In genomic region chr13:55583953-55584593, GRCh38 we compare ENCODE assay signal across 1 cellular context.
TF ChIP-seq lines count a peak whose summit lies in the region.

No MANE protein-coding gene starts in this region.

TF ChIP-seq in HepG2, 621 proteins besides CTCF, POLR2A, EP300 and RAD21 (continued from another document):
- TF ChIP-seq TERF1 (CRISPR knock-in tag; IDR thresholded peaks at IDR 0.05): no peak
- no peak for TF ChIP-seq RFX3 (CRISPR knock-in tag; IDR thresholded peaks at IDR 0.05)
- no peak for TF ChIP-seq PAX8 (CRISPR knock-in tag; IDR thresholded peaks at IDR 0.05; ENCODE audit: borderline replicate concordance)
- no peak for TF ChIP-seq ZNF709 (CRISPR knock-in tag; IDR thresholded peaks at IDR 0.05)
- TF ChIP-seq ZNF556 (CRISPR knock-in tag; IDR thresholded peaks at IDR 0.05; ENCODE audit: borderline replicate concordance): no peak
- TF ChIP-seq CHD2 (IDR thresholded peaks at IDR 0.05; ENCODE audit: low read depth, low read length): no peak
- no peak for TF ChIP-seq ONECUT2 (CRISPR knock-in tag; IDR thresholded peaks at IDR 0.05)
